In genomic region chr15:89805241-89806216, GRCh38 we compare ENCODE assay signal across 1 cellular context.
TF ChIP-seq lines count a peak whose summit lies in the region.

No MANE protein-coding gene starts in this region.

TF ChIP-seq in IMR-90, 13 proteins besides CTCF, POLR2A, EP300 and RAD21 (continued from another document):
- TF ChIP-seq USF2 (IDR thresholded peaks at IDR 0.05; ENCODE audit: low read depth, low read length) (no peak), FOS (IDR thresholded peaks at IDR 0.05; ENCODE audit: low read depth, low read length) (no peak)
